In genomic region chr6:117128052-117128451, GRCh38 we compare ENCODE assay signal across 24 cellular contexts.
DNase-seq lines count a peak whose midpoint lies in the region; ATAC-seq, FAIRE-seq and TF ChIP-seq lines count a peak whose summit lies in the region.
"Had no signal": no experiment of that assay in that cellular context is flagged by ENCODE, and none has a peak within 500 bp of the region (broad histone marks: within the 10 kb centered on the region; RNA-seq: fewer than 3 reads in every experiment).

No MANE protein-coding gene starts in this region.

- H3K27me3 ChIP-seq in HepG2 (ENCODE audit: control insufficient read depth in 1 of 2, insufficient read depth in 2 of 2, low read length in 2 of 2) (no peaks in the 10 kb centered on the region), right lobe of liver (no peaks in the 10 kb centered on the region), MM.1S (replicated peaks; ENCODE audit: insufficient read depth, low read length) (no peaks in the 10 kb centered on the region), pancreas (no peaks in the 10 kb centered on the region)
- H3K27me3 ChIP-seq: BLaER1 treated with 17β-estradiol and CSF1 and Interleukin-3, amounts not matched to agents 10 nM and 100 nM had no signal

- H3K4me3 ChIP-seq in HepG2 (replicated peaks in 1 of 3; ENCODE audit: insufficient read depth in 1 of 3, low read depth in 2 of 3, low read length in 3 of 3) (no peak overlapping the region), right lobe of liver (no peak overlapping the region), MM.1S (ENCODE audit: low read length) (no peak overlapping the region), pancreas (no peak overlapping the region)
- H3K4me3 ChIP-seq: A549; BLaER1 treated with 17β-estradiol and CSF1 and Interleukin-3, amounts not matched to agents 10 nM and 100 nM had no signal

- BruUV-seq in HepG2 (replicated peaks; lab: Mats Ljungman, UMichigan): no TSS peak

- H3K9ac ChIP-seq in HepG2 (ENCODE audit: insufficient read depth, low read depth, low read length): no peak overlapping the region
- H3K9ac ChIP-seq in MM.1S (ENCODE audit: low read length): no peak overlapping the region
- H3K9ac ChIP-seq: BLaER1 treated with 17β-estradiol and CSF1 and Interleukin-3, amounts not matched to agents 10 nM and 100 nM had no signal

- CTCF ChIA-PET in HepG2 (lab: Yijun Ruan, JAX; ENCODE audit: low intra/inter-chr PET ratio, low total read pairs): no interaction called here

- no peaks in the 10 kb centered on the region for H3K36me3 ChIP-seq in HepG2 (replicated peaks in 1 of 2; ENCODE audit: control insufficient read depth in 1 of 2, insufficient read depth in 2 of 2, low read length in 2 of 2)
- H3K36me3 ChIP-seq in right lobe of liver: no peaks in the 10 kb centered on the region
- no peaks in the 10 kb centered on the region for H3K36me3 ChIP-seq in MM.1S (replicated peaks; ENCODE audit: insufficient read depth, low read length)
- no peaks in the 10 kb centered on the region for H3K36me3 ChIP-seq in pancreas
- H3K36me3 ChIP-seq: BLaER1 treated with 17β-estradiol and CSF1 and Interleukin-3, amounts not matched to agents 10 nM and 100 nM had no signal

- H3K27ac ChIP-seq in HepG2 (ENCODE audit: extremely low read length, insufficient read depth, low read length): no peak overlapping the region
- no peak overlapping the region for H3K27ac ChIP-seq in right lobe of liver
- peak overlapping the region; percentile 26; the same call in 1 of the 2 replicates for H3K27ac ChIP-seq in MM.1S (ENCODE audit: low read length)
- no peak overlapping the region for H3K27ac ChIP-seq in pancreas
- H3K27ac ChIP-seq: 22Rv1; A549; BLaER1 treated with 17β-estradiol and CSF1 and Interleukin-3, amounts not matched to agents 10 nM and 100 nM; C4-2B had no signal

- FAIRE-seq in HepG2 (lab: Jason Lieb, UNC): no peak
- FAIRE-seq in pancreas (lab: Jason Lieb, UNC): peak; percentile 9
- FAIRE-seq: A549, D721Med, GM12891 had no signal

- H3K4me2 ChIP-seq in HepG2 (ENCODE audit: low read depth, low read length) (no peak overlapping the region), MM.1S (ENCODE audit: low read depth, low read length) (peak overlapping the region; percentile 49)
- H3K4me2 ChIP-seq: A549; BLaER1 treated with 17β-estradiol and CSF1 and Interleukin-3, amounts not matched to agents 10 nM and 100 nM had no signal

- H3K9me3 ChIP-seq in HepG2 (ENCODE audit: low read length) (no peaks in the 10 kb centered on the region), right lobe of liver (no peaks in the 10 kb centered on the region), MM.1S (replicated peaks; ENCODE audit: insufficient read depth, low read length) (no peaks in the 10 kb centered on the region), pancreas (no peaks in the 10 kb centered on the region)
- H3K9me3 ChIP-seq: A549, Caco-2 had no signal

- TF ChIP-seq POLR2A in HepG2 (IDR thresholded peaks at IDR 0.05; ENCODE audit: insufficient read depth in 1 of 2, low read depth in 2 of 2, low read length in 2 of 2) (no peak), right lobe of liver (IDR thresholded peaks at IDR 0.05) (no peak)

- no peak for ATAC-seq in HepG2
- ATAC-seq in right lobe of liver: no peak
- ATAC-seq in pancreas: no peak
- no peak for ATAC-seq in GM19035 (IDR thresholded peaks at IDR 0.05; ENCODE audit: unreplicated experiment)
- ATAC-seq: A549; CD8-positive, alpha-beta T cell had no signal

- H2AFZ ChIP-seq in HepG2 (ENCODE audit: low read length): no peak overlapping the region
- H2AFZ ChIP-seq in MM.1S (ENCODE audit: low read length): peak overlapping the region; percentile 35; the same call in 1 of the 2 replicates

- TF ChIP-seq EP300 in HepG2 (IDR thresholded peaks at IDR 0.05; ENCODE audit: low read depth in 2 of 2, low read length in 2 of 2): no peak
- no peak for TF ChIP-seq EP300 in HepG2 (CRISPR knock-in tag; IDR thresholded peaks at IDR 0.05; ENCODE audit: borderline replicate concordance)

- H3K9me2 ChIP-seq in MM.1S (replicated peaks; ENCODE audit: insufficient read depth, low read length): no peaks in the 10 kb centered on the region

- H4K20me1 ChIP-seq in HepG2 (ENCODE audit: insufficient read depth, low read length) (no peaks in the 10 kb centered on the region), MM.1S (ENCODE audit: insufficient read depth, low read length) (no peaks in the 10 kb centered on the region)
- H4K20me1 ChIP-seq: BLaER1 treated with 17β-estradiol and CSF1 and Interleukin-3, amounts not matched to agents 10 nM and 100 nM had no signal

- H3K79me2 ChIP-seq in HepG2 (ENCODE audit: insufficient read depth, low read length) (no peaks in the 10 kb centered on the region), MM.1S (ENCODE audit: low read length) (no peaks in the 10 kb centered on the region)

- no peaks in the 10 kb centered on the region for H3K4me1 ChIP-seq in HepG2 (ENCODE audit: insufficient read depth, low read length)
- no peaks in the 10 kb centered on the region for H3K4me1 ChIP-seq in right lobe of liver
- H3K4me1 ChIP-seq in MM.1S (ENCODE audit: low read length): peaks cover 27% of the 10 kb centered on the region
- no peaks in the 10 kb centered on the region for H3K4me1 ChIP-seq in pancreas
- H3K4me1 ChIP-seq: A549; BLaER1 treated with 17β-estradiol and CSF1 and Interleukin-3, amounts not matched to agents 10 nM and 100 nM; Caco-2 had no signal

- in situ Hi-C loops in HepG2 (cut with HindIII; ENCODE audit: extremely low pct_ligation_motif_present, low pct_unique_long_range_greater_than_20kb): no loop called here

- POLR2A ChIA-PET in HepG2 (lab: Yijun Ruan, JAX): no interaction called here

- H3F3A ChIP-seq in MM.1S (ENCODE audit: insufficient read depth, low read length): peaks cover 9% of the 10 kb centered on the region

- intact Hi-C loops in HepG2 (cut with micrococcal nuclease; ENCODE audit: unreplicated experiment): no loop called here
- intact Hi-C loops in right lobe of liver (cut with DNase I): no loop called here
- intact Hi-C loops in pancreas (cut with DNase I): no loop called here

- 0% methylated on average over 1 of the region's 1 CpG for WGBS in HepG2 (ENCODE audit: low lambda C conversion rate)
- WGBS in right lobe of liver (ENCODE audit: insufficient coverage, low coverage, low lambda C conversion rate, missing lambda C conversion rate): 67% methylated on average over 1 of the region's 1 CpG
- WGBS in pancreas, 2 donors: 68 to 88% methylated on average over 1 of the region's 1 CpG

- TF ChIP-seq RAD21 in HepG2 (CRISPR knock-in tag; IDR thresholded peaks at IDR 0.05): no peak

- TF ChIP-seq CTCF in HepG2 (CRISPR knock-in tag; IDR thresholded peaks at IDR 0.05) (no peak), right lobe of liver (IDR thresholded peaks at IDR 0.05) (no peak), MM.1S (IDR thresholded peaks at IDR 0.05; ENCODE audit: low read length) (no peak), pancreas (IDR thresholded peaks at IDR 0.05) (no peak)

- DNase-seq in HepG2 (ENCODE audit: low spot score) (no peak), right lobe of liver (no peak), MM.1S (peak; percentile 63), RPMI8226 (peak; percentile 27), pancreas (no peak), NCI-H2227 (lab: John Stamatoyannopoulos, UW; ENCODE audit: unreplicated experiment) (no peak), DMS153 (lab: John Stamatoyannopoulos, UW) (no peak)
- DNase-seq: AML-193; Caco-2; Calu3; CD4-positive, alpha-beta T cell; CD8-positive, alpha-beta T cell; DMS53; DMS79; DND-41; EL; GF-D8 had no signal

TF ChIP-seq in HepG2, 621 proteins besides CTCF, POLR2A, EP300 and RAD21:
- TF ChIP-seq MAFK (conservative IDR thresholded peaks at IDR 0.05 in 1 of 2, IDR thresholded peaks at IDR 0.05 in 1 of 2; ENCODE audit: low read length in 2 of 2) (peak; percentile 36 to 38; a peak in 2 of 4 replicates), ZNF101 (CRISPR knock-in tag; IDR thresholded peaks at IDR 0.05; ENCODE audit: borderline replicate concordance, low read depth) (no peak), RBM39 (IDR thresholded peaks at IDR 0.05; ENCODE audit: low read depth, low read length, poor library complexity, severe bottlenecking) (no peak), MAFF (IDR thresholded peaks at IDR 0.05; ENCODE audit: low read depth, low read length) (peak; percentile 27; the same call in 1 of the 2 replicates)

Comparison
In these comparisons a context has a peak if more than half of its experiments do, and no peak if none do; other contexts are left out.
1. DNase-seq: peak in MM.1S (single experiment) and RPMI8226 (single experiment); none in HepG2 (single experiment), right lobe of liver (0 of 3), pancreas (0 of 6), NCI-H2227 (single experiment) and DMS153 (single experiment).